8 cellular contexts compared by ENCODE assay signal in the genomic region with DNA sequence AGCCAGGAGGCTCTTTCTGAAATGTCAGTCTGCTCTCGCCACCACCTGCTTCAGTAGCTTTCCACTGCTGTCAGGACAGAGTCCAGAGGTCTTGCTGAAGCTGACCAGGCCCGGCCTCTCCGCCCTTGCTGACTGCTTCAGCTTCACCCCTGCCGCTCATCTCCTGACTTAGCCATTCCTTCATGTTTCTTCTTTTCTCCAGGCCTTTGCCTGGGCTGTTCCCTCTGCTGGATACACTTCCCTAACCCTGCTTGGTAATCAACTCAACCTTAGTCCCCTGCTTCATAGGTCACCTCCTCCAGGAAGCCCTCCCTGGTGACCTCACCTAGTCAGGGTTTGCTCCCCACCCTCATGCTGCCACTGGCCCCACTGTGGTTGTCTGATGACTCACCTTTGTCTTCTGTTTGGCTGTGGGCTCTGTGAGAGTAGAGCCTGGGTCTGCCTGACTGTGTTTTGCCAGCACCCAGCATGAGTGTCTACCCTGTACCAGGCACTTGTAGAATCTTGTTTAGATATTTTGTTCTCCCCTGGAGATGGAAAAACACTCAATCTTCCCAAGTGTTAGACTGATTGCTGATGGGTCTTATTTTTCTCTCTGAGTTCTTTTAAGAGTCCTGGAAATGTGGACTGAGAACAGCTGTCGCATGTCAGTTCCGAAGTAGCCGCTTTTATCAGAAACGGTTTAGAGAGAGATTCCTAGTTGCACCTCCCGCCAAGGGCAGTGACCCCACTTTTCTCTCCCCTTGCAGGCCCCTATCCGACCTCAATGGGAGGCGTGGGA.
DNase-seq lines count a peak whose midpoint lies in the region; ATAC-seq and TF ChIP-seq lines count a peak whose summit lies in the region.

No MANE protein-coding gene starts in this region.

- DNase-seq in GM10266 (ENCODE audit: extremely low spot score): peak; percentile 36
- DNase-seq in activated CD4-positive, CD25-positive, alpha-beta regulatory T cell treated with anti-CD3 and anti-CD28 coated beads, Interleukin-2, amount 50 U/mL, for 72 hours: peak; percentile 43
- no peak for DNase-seq in omental fat pad (ENCODE audit: low spot score)
- no peak for DNase-seq in NCI-H524 treated with DMSO at 0.1 percent for 48 hours (lab: John Stamatoyannopoulos, UW)
- DNase-seq in SW 1271 (lab: John Stamatoyannopoulos, UW): no peak
- no peak for DNase-seq in NCI-H1930 (lab: John Stamatoyannopoulos, UW)

- H3K27me3 Mint-ChIP-seq in dendritic cell treated with granulocyte-macrophage colony-stimulating factor and Interleukin-4, amounts not matched to agents 40 ng/mL and 50 ng/mL, for 4 days: no peaks in the 10 kb centered on the region

- ATAC-seq in omental fat pad (ENCODE audit: low FRiP score) (peak; percentile 92), GM18517 (IDR thresholded peaks at IDR 0.05; ENCODE audit: unreplicated experiment) (no peak)

- H3K4me1 Mint-ChIP-seq in dendritic cell treated with granulocyte-macrophage colony-stimulating factor and Interleukin-4, amounts not matched to agents 40 ng/mL and 50 ng/mL, for 4 days (ENCODE audit: low read depth): peaks cover 8% of the 10 kb centered on the region

- no peaks in the 10 kb centered on the region for H3K36me3 Mint-ChIP-seq in dendritic cell treated with granulocyte-macrophage colony-stimulating factor and Interleukin-4, amounts not matched to agents 40 ng/mL and 50 ng/mL, for 4 days (ENCODE audit: low read depth)

- peak overlapping the region; percentile 50 for H3K27ac Mint-ChIP-seq in dendritic cell treated with granulocyte-macrophage colony-stimulating factor and Interleukin-4, amounts not matched to agents 40 ng/mL and 50 ng/mL, for 4 days

- TF ChIP-seq CTCF in GM10266 (IDR thresholded peaks at IDR 0.05; ENCODE audit: control insufficient read depth, insufficient read depth, low read depth, missing control alignments) (no peak), omental fat pad (IDR thresholded peaks at IDR 0.05) (no peak)

- H3K9me3 Mint-ChIP-seq in dendritic cell treated with granulocyte-macrophage colony-stimulating factor and Interleukin-4, amounts not matched to agents 40 ng/mL and 50 ng/mL, for 4 days: no peaks in the 10 kb centered on the region

- intact Hi-C loops in dendritic cell treated with granulocyte-macrophage colony-stimulating factor and Interleukin-4, amounts not matched to agents 40 ng/mL and 50 ng/mL, for 4 days (cut with micrococcal nuclease): no loop called here

- H3K4me3 Mint-ChIP-seq in dendritic cell treated with granulocyte-macrophage colony-stimulating factor and Interleukin-4, amounts not matched to agents 40 ng/mL and 50 ng/mL, for 4 days: no peak overlapping the region

Comparison
In these comparisons a context has a peak if more than half of its experiments do, and no peak if none do; other contexts are left out.
1. DNase-seq: peak in GM10266 (single experiment) and activated CD4-positive, CD25-positive, alpha-beta regulatory T cell treated with anti-CD3 and anti-CD28 coated beads, Interleukin-2, amount 50 U/mL, for 72 hours (single experiment); none in omental fat pad (single experiment), NCI-H524 treated with DMSO at 0.1 percent for 48 hours (single experiment), SW 1271 (0 of 2) and NCI-H1930 (0 of 2).